In the genomic region with DNA sequence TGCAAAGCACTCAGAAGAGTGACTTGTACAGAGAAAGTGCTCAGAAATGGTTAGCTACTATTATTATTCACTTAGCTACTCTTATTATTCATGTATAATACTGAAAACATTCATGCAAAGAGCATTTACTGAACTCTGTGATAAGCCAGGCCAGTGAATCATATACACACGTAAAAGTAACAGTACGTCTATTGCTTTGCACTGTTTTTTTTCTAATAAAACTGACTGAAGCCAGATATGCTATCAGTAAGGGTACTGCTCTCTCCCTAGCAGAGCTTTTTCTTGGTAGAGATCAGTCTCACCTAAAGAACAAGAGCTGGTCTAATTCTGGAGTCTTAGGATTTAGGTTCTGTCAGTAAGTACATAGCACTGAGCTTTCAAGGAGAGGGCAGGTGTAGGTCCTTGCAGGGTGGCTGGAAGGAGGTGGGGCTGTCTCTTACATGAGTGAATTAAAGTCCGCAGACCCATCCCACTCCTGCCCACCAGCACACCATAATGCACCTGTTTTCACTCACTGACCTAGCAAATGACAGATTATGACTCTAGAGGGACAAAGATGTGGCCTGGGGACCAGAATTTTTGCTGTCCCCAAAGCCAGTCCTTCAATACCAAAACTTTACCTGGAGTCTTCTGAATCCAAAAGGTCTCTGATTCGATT, we compare ENCODE assay signal across 8 cellular contexts.
A peak's percentile ranks its signal among the peaks of the same experiment; 100 is the strongest.
DNase-seq lines count a peak whose midpoint lies in the region; ATAC-seq, FAIRE-seq and TF ChIP-seq lines count a peak whose summit lies in the region.

No MANE protein-coding gene starts in this region.

- H3K9me2 ChIP-seq in OCI-LY1 (ENCODE audit: low read depth, low read length), result no peaks in the 10 kb centered on the region

- H3K79me2 ChIP-seq in OCI-LY1 (ENCODE audit: insufficient read depth, low read length), result peaks cover 21% of the 10 kb centered on the region

- H3F3A ChIP-seq in OCI-LY1 (ENCODE audit: insufficient read depth, low read length), result peaks cover 13% of the 10 kb centered on the region; the same call in 1 of the 2 replicates

- no peaks in the 10 kb centered on the region for H3K9me3 ChIP-seq in OCI-LY1 (ENCODE audit: low read length)

- peak overlapping the region; percentile 87 for H3K9ac ChIP-seq in OCI-LY1 (ENCODE audit: low read length)

- no peaks in the 10 kb centered on the region for H4K20me1 ChIP-seq in OCI-LY1 (ENCODE audit: insufficient read depth, low read length)

- DNase-seq in GM18507 (ENCODE audit: extremely low spot score, insufficient read length, low read depth), result no peak
- no peak for DNase-seq in epithelial cell of prostate (ENCODE audit: low read depth, low spot score)
- no peak for DNase-seq in NCI-H526 treated with DMSO at 0.1 percent for 48 hours (lab: John Stamatoyannopoulos, UW)
- DNase-seq in T1000 (lab: John Stamatoyannopoulos, UW), result no peak
- DNase-seq in SIG-M5 treated with dmso at 0.1 percent for 504 hours (lab: John Stamatoyannopoulos, UW; ENCODE audit: unreplicated experiment), result no peak

- H2AFZ ChIP-seq in OCI-LY1 (ENCODE audit: low read length), result no peak overlapping the region

- peak overlapping the region; percentile 94 for H3K4me2 ChIP-seq in OCI-LY1 (ENCODE audit: low read length)

- H3K36me3 ChIP-seq in OCI-LY1 (ENCODE audit: insufficient read depth, low read length), result peaks cover 10% of the 10 kb centered on the region

- H3K4me1 ChIP-seq in OCI-LY1 (ENCODE audit: insufficient read depth, low read length, severe bottlenecking), result peaks cover 98% of the 10 kb centered on the region

- no peak for TF ChIP-seq CTCF in OCI-LY1 (IDR thresholded peaks at IDR 0.05; ENCODE audit: low read length)

- FAIRE-seq in GM18507 (lab: Jason Lieb, UNC), result peak; percentile 29

- H3K27ac ChIP-seq in OCI-LY1 (ENCODE audit: low read depth, low read length, poor library complexity, severe bottlenecking), result peak overlapping the region; percentile 94
- peak overlapping the region; percentile 68 for H3K27ac ChIP-seq in epithelial cell of prostate
- peak overlapping the region in 20 of 21 experiments; percentile 82 to 98 (median 93) for H3K27ac ChIP-seq in skin epidermis

- H3K27me3 ChIP-seq in OCI-LY1 (ENCODE audit: insufficient read depth, low read length), result no peaks in the 10 kb centered on the region

- peak overlapping the region; percentile 71 for H3K4me3 ChIP-seq in OCI-LY1 (ENCODE audit: low read depth, low read length, poor library complexity, severe bottlenecking)
- no peak overlapping the region for H3K4me3 ChIP-seq in skin epidermis

- ATAC-seq in HG02970 (IDR thresholded peaks at IDR 0.05; ENCODE audit: low FRiP score, unreplicated experiment), result no peak
